8 cellular contexts compared by ENCODE assay signal in genomic region chr2:219218279-219219112, GRCh38. TPM values are rescaled to one million over a fixed set of nuclear protein-coding genes. Genes with fewer than 3 reads are reported as not detected.
DNase-seq lines count a peak whose midpoint lies in the region; TF ChIP-seq lines count a peak whose summit lies in the region.

ABCB6 (minus strand) TSS chr2:219218958; CDS start chr2:219218673, 285 bp downstream.

- H3K4me3 Mint-ChIP-seq in T-helper 2 cell treated with Interferon-gamma antibody and Interleukin-4, amounts not matched to agents 5 μg/mL and 100 μg/mL, for 36 hours = peak within 1 kb of the TSS; percentile 86

- peaks cover 23% of the 10 kb centered on the region for H3K4me1 Mint-ChIP-seq in T-helper 2 cell treated with Interferon-gamma antibody and Interleukin-4, amounts not matched to agents 5 μg/mL and 100 μg/mL, for 36 hours (ENCODE audit: low read depth)

- H3K4me3 ChIP-seq in H7 (ENCODE audit: insufficient read depth, low read depth, low read length) (peak within 1 kb of the TSS; percentile 74), ascending aorta (peak within 1 kb of the TSS; percentile 64 to 68), right atrium auricular region (peak within 1 kb of the TSS; percentile 41 to 63), urinary bladder (ENCODE audit: low read depth, low read length) (peak within 1 kb of the TSS; percentile 44)

- intact Hi-C loops in ascending aorta (cut with DNase I) = loop anchor here (1.0 to 10.0 kb wide), 6 partner anchors 11 to 466 kb away; partner anchors contain the start of genes ANKZF1, ATG9A, DNAJB2 and DNPEP

- H3K36me3 ChIP-seq in H7 (replicated peaks; ENCODE audit: control insufficient read depth, insufficient read depth, low read length) = peaks cover 17% of the 10 kb centered on the region
- peaks cover 54 to 61% of the 10 kb centered on the region in 2 donors for H3K36me3 ChIP-seq in ascending aorta
- peaks cover 65% of the 10 kb centered on the region for H3K36me3 ChIP-seq in right atrium auricular region
- peaks cover 6% of the 10 kb centered on the region for H3K36me3 ChIP-seq in urinary bladder (ENCODE audit: insufficient read depth)

- peak within 1 kb of the TSS; percentile 86 for H3K27ac Mint-ChIP-seq in T-helper 2 cell treated with Interferon-gamma antibody and Interleukin-4, amounts not matched to agents 5 μg/mL and 100 μg/mL, for 36 hours

- no peaks in the 10 kb centered on the region for H3K9me3 Mint-ChIP-seq in T-helper 2 cell treated with Interferon-gamma antibody and Interleukin-4, amounts not matched to agents 5 μg/mL and 100 μg/mL, for 36 hours

- peak within 1 kb of the TSS; percentile 92 to 95 for H3K27ac ChIP-seq in ascending aorta
- H3K27ac ChIP-seq in right atrium auricular region = peak within 1 kb of the TSS; percentile 90 to 96
- H3K27ac ChIP-seq in urinary bladder (ENCODE audit: low read depth) = peak within 1 kb of the TSS; percentile 71

- peaks cover 40% of the 10 kb centered on the region for H3K36me3 Mint-ChIP-seq in T-helper 2 cell treated with Interferon-gamma antibody and Interleukin-4, amounts not matched to agents 5 μg/mL and 100 μg/mL, for 36 hours (ENCODE audit: low read depth)

- H3K4me1 ChIP-seq in ascending aorta (peaks cover 12 to 31% of the 10 kb centered on the region in 2 donors), right atrium auricular region (peaks cover 0 to 37% of the 10 kb centered on the region in 2 donors), urinary bladder (ENCODE audit: insufficient read depth) (peaks cover 4% of the 10 kb centered on the region)

- under 1% methylated on average over 73 of the region's 73 CpGs for WGBS in urinary bladder

- DNase-seq in ELR (ENCODE audit: low read depth) = peak; percentile 92
- DNase-seq in H7 = peak; percentile 98
- DNase-seq in NCI-H1105 (lab: John Stamatoyannopoulos, UW) = peak; percentile 94
- DNase-seq in T-helper 2 cell treated with Interferon-gamma antibody and Interleukin-4, amounts not matched to agents 5 μg/mL and 100 μg/mL, for 36 hours (ENCODE audit: low spot score) = peak; percentile 84
- DNase-seq in ascending aorta (ENCODE audit: low spot score in 2 of 2) = peak; percentile 93 to 99
- DNase-seq in right atrium auricular region (ENCODE audit: low spot score) = peak; percentile 99
- peak; percentile 67 for DNase-seq in pulmonary artery endothelial cell (ENCODE audit: low read depth, low spot score)

- no peaks in the 10 kb centered on the region for H3K27me3 Mint-ChIP-seq in T-helper 2 cell treated with Interferon-gamma antibody and Interleukin-4, amounts not matched to agents 5 μg/mL and 100 μg/mL, for 36 hours (ENCODE audit: low read depth)

- H3K9me3 ChIP-seq in ascending aorta = no peaks in the 10 kb centered on the region
- no peaks in the 10 kb centered on the region for H3K9me3 ChIP-seq in right atrium auricular region

- TF ChIP-seq CTCF in ascending aorta (IDR thresholded peaks at IDR 0.05) (no peak), right atrium auricular region (IDR thresholded peaks at IDR 0.05) (no peak)

- H3K27me3 ChIP-seq in H7 (ENCODE audit: control insufficient read depth, insufficient read depth, low read length) (no peaks in the 10 kb centered on the region), ascending aorta (no peaks in the 10 kb centered on the region), right atrium auricular region (no peaks in the 10 kb centered on the region)

RNA-seq across cellular contexts. Expression of gene ABCB6, which starts in this region (rescaled TPM):
- 50.4 and 74.8 TPM in 2 replicates for total RNA-seq in H7 (2014; rRNA removed; shearing (Covaris generic))
- total RNA-seq in ascending aorta (17.9 TPM), right atrium auricular region (10 to 100 TPM in 1 of 2 donors, 1 to 10 TPM in 1; 9.3 to 12.1 TPM), pulmonary artery endothelial cell (20.0 and 69.3 TPM in 2 replicates), urinary bladder (25.7 TPM)
- polyA plus RNA-seq in urinary bladder = 54.8 TPM

Comparison
In these comparisons a context has a peak if more than half of its experiments do, and no peak if none do; other contexts are left out.
1. Peak in every context shown above with its lines: DNase-seq, H3K4me3 ChIP-seq and H3K27ac ChIP-seq.